In the genomic region with DNA sequence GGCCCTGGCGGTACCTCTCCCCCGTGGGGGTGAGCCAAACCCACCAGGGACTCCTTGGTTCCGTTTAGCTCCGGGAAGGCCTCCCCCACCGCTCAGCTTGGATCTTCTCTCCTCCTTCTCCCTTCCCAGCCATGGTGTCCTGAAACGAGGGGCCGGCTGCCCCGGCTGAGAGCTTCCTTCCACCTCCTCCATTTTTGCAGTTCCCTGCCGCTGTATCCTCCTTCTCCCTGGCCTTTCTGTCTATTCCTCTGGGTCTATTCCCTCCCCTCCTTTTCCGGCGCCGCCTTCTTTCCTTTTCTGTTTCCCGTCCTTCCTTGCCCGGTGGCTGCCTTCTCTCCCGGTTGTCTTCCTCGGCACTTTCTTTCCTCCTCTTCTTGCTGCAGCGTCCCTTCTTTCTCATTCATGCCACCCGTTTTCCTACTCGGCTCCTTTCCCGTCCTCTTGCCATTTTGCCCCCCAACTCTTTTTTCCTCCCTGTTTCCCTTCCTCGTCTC, we compare ENCODE assay signal across 1 cellular context.
TF ChIP-seq lines count a peak whose summit lies in the region.

No MANE protein-coding gene starts in this region.

TF ChIP-seq in GM23338, 12 proteins besides CTCF, POLR2A, EP300 and RAD21 (continued from another document):
- TF ChIP-seq, protein P1, sequence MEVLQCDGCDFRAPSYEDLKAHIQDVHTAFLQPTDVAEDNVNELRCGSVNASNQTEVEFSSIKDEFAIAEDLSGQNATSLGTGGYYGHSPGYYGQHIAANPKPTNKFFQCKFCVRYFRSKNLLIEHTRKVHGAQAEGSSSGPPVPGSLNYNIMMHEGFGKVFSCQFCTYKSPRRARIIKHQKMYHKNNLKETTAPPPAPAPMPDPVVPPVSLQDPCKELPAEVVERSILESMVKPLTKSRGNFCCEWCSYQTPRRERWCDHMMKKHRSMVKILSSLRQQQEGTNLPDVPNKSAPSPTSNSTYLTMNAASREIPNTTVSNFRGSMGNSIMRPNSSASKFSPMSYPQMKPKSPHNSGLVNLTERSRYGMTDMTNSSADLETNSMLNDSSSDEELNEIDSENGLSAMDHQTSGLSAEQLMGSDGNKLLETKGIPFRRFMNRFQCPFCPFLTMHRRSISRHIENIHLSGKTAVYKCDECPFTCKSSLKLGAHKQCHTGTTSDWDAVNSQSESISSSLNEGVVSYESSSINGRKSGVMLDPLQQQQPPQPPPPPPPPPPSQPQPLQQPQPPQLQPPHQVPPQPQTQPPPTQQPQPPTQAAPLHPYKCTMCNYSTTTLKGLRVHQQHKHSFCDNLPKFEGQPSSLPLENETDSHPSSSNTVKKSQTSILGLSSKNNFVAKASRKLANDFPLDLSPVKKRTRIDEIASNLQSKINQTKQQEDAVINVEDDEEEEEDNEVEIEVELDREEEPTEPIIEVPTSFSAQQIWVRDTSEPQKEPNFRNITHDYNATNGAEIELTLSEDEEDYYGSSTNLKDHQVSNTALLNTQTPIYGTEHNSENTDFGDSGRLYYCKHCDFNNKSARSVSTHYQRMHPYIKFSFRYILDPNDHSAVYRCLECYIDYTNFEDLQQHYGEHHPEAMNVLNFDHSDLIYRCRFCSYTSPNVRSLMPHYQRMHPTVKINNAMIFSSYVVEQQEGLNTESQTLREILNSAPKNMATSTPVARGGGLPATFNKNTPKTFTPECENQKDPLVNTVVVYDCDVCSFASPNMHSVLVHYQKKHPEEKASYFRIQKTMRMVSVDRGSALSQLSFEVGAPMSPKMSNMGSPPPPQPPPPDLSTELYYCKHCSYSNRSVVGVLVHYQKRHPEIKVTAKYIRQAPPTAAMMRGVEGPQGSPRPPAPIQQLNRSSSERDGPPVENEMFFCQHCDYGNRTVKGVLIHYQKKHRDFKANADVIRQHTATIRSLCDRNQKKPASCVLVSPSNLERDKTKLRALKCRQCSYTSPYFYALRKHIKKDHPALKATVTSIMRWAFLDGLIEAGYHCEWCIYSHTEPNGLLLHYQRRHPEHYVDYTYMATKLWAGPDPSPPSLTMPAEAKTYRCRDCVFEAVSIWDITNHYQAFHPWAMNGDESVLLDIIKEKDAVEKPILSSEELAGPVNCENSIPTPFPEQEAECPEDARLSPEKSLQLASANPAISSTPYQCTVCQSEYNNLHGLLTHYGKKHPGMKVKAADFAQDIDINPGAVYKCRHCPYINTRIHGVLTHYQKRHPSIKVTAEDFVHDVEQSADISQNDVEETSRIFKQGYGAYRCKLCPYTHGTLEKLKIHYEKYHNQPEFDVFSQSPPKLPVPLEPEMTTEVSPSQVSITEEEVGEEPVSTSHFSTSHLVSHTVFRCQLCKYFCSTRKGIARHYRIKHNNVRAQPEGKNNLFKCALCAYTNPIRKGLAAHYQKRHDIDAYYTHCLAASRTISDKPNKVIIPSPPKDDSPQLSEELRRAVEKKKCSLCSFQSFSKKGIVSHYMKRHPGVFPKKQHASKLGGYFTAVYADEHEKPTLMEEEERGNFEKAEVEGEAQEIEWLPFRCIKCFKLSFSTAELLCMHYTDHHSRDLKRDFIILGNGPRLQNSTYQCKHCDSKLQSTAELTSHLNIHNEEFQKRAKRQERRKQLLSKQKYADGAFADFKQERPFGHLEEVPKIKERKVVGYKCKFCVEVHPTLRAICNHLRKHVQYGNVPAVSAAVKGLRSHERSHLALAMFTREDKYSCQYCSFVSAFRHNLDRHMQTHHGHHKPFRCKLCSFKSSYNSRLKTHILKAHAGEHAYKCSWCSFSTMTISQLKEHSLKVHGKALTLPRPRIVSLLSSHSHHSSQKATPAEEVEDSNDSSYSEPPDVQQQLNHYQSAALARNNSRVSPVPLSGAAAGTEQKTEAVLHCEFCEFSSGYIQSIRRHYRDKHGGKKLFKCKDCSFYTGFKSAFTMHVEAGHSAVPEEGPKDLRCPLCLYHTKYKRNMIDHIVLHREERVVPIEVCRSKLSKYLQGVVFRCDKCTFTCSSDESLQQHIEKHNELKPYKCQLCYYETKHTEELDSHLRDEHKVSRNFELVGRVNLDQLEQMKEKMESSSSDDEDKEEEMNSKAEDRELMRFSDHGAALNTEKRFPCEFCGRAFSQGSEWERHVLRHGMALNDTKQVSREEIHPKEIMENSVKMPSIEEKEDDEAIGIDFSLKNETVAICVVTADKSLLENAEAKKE (CRISPR knock-in tag; IDR thresholded peaks at IDR 0.05): no peak
- no peak for TF ChIP-seq EZH2phosphoT487 (IDR thresholded peaks at IDR 0.05; ENCODE audit: unreplicated experiment)
- no peak for TF ChIP-seq JUNB (IDR thresholded peaks at IDR 0.05; ENCODE audit: unreplicated experiment)
- TF ChIP-seq, protein P2, sequence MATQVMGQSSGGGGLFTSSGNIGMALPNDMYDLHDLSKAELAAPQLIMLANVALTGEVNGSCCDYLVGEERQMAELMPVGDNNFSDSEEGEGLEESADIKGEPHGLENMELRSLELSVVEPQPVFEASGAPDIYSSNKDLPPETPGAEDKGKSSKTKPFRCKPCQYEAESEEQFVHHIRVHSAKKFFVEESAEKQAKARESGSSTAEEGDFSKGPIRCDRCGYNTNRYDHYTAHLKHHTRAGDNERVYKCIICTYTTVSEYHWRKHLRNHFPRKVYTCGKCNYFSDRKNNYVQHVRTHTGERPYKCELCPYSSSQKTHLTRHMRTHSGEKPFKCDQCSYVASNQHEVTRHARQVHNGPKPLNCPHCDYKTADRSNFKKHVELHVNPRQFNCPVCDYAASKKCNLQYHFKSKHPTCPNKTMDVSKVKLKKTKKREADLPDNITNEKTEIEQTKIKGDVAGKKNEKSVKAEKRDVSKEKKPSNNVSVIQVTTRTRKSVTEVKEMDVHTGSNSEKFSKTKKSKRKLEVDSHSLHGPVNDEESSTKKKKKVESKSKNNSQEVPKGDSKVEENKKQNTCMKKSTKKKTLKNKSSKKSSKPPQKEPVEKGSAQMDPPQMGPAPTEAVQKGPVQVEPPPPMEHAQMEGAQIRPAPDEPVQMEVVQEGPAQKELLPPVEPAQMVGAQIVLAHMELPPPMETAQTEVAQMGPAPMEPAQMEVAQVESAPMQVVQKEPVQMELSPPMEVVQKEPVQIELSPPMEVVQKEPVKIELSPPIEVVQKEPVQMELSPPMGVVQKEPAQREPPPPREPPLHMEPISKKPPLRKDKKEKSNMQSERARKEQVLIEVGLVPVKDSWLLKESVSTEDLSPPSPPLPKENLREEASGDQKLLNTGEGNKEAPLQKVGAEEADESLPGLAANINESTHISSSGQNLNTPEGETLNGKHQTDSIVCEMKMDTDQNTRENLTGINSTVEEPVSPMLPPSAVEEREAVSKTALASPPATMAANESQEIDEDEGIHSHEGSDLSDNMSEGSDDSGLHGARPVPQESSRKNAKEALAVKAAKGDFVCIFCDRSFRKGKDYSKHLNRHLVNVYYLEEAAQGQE (IDR thresholded peaks at IDR 0.05; ENCODE audit: unreplicated experiment): no peak
- TF ChIP-seq EZH2 (IDR thresholded peaks at IDR 0.05; ENCODE audit: low read depth, unreplicated experiment): no peak
TF ChIP-seq in GM23338: peak in this region for 0.
